Comparison of ENCODE assay signal across 19 cellular contexts in the genomic region with DNA sequence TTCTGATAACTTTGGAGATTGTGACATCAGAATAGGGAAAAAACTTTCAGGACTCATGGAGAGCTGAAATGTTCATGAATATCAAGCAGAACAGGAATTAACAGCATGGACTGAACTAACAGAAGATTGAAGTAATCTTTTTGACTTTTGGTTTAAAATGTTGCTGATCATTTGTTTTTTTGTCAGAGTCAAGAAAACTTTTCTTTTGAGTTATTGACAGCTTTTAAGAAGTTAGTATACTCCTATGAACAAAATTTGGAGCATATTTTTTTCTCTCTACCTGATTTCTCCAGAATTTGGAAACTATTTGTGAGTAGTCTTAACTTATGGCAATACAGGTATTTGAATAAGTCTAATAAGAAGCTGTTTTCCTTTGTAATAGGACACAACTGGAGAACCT.
DNase-seq lines count a peak whose midpoint lies in the region; ATAC-seq and TF ChIP-seq lines count a peak whose summit lies in the region.
"Had no signal": no experiment of that assay in that cellular context is flagged by ENCODE, and none has a peak within 500 bp of the region (broad histone marks: within the 10 kb centered on the region; RNA-seq: fewer than 3 reads in every experiment).

No MANE protein-coding gene starts in this region.

- TF ChIP-seq CTCF in endodermal cell (conservative IDR thresholded peaks at IDR 0.05) (no peak), GM13976 (IDR thresholded peaks at IDR 0.05; ENCODE audit: borderline replicate concordance, control extremely low read depth, extremely low read depth, insufficient read depth, missing control alignments) (no peak)

- no peaks in the 10 kb centered on the region for H3K36me3 ChIP-seq in endodermal cell (ENCODE audit: control insufficient read depth, insufficient read depth, low read length)

- DNase-seq in DMS53 (lab: John Stamatoyannopoulos, UW): peak; percentile 6
- no peak for DNase-seq in DMS53 treated with DMSO at 0.1 percent for 48 hours (lab: John Stamatoyannopoulos, UW; ENCODE audit: unreplicated experiment)
- peak; percentile 6 for DNase-seq in LHCN-M2 (ENCODE audit: low read depth)
- no peak for DNase-seq in endodermal cell
- DNase-seq in GM13976 (ENCODE audit: low spot score): no peak
- no peak for DNase-seq in KBM-7
- DNase-seq: AML-193; Caco-2; Calu3; CD4-positive, alpha-beta T cell; CD8-positive, alpha-beta T cell; DMS79 treated with DMSO at 0.1 percent for 48 hours; GF-D8 had no signal

- H3K27me3 Mint-ChIP-seq in endodermal cell (ENCODE audit: insufficient read depth): no peaks in the 10 kb centered on the region

- in situ Hi-C loops in GM13976 (cut with MboI; ENCODE audit: low sequenced_read_pairs, unreplicated experiment): no loop called here
- in situ Hi-C loops in KBM-7 (cut with MboI; ENCODE audit: low pct_unique_long_range_greater_than_20kb, low sequenced_read_pairs): no loop called here

- H3K4me3 Mint-ChIP-seq in endodermal cell: no peak overlapping the region
- H3K4me3 Mint-ChIP-seq: B cell; CD4-positive, alpha-beta T cell; CD8-positive, alpha-beta T cell had no signal

- peaks cover 56% of the 10 kb centered on the region for H3K9me3 ChIP-seq in endodermal cell (ENCODE audit: control insufficient read depth, low read length)
- H3K9me3 ChIP-seq: A549, Caco-2 had no signal

- no peak overlapping the region for H3K9ac ChIP-seq in endodermal cell (ENCODE audit: extremely low read depth, low read length, poor library complexity, severe bottlenecking)
- H3K9ac ChIP-seq: BLaER1 treated with 17β-estradiol and CSF1 and Interleukin-3, amounts not matched to agents 10 nM and 100 nM had no signal

- H3K9me3 Mint-ChIP-seq in endodermal cell: peaks cover 59% of the 10 kb centered on the region

- H3K27ac ChIP-seq in endodermal cell (ENCODE audit: low read depth, low read length): no peak overlapping the region
- H3K27ac ChIP-seq: 22Rv1; A549; BLaER1 treated with 17β-estradiol and CSF1 and Interleukin-3, amounts not matched to agents 10 nM and 100 nM; C4-2B had no signal

- peaks cover 8% of the 10 kb centered on the region for H3K36me3 Mint-ChIP-seq in endodermal cell (ENCODE audit: low read depth)
- H3K36me3 Mint-ChIP-seq: CD8-positive, alpha-beta T cell had no signal

- H3K27ac Mint-ChIP-seq in endodermal cell: no peak overlapping the region
- H3K27ac Mint-ChIP-seq: B cell; CD4-positive, alpha-beta T cell; CD8-positive, alpha-beta T cell had no signal

- ATAC-seq in GM21529 (IDR thresholded peaks at IDR 0.05; ENCODE audit: unreplicated experiment): no peak
- ATAC-seq: A549; CD8-positive, alpha-beta T cell had no signal

- no peaks in the 10 kb centered on the region for H3K4me1 ChIP-seq in endodermal cell (ENCODE audit: control insufficient read depth, insufficient read depth, low read length)
- H3K4me1 ChIP-seq: A549; BLaER1 treated with 17β-estradiol and CSF1 and Interleukin-3, amounts not matched to agents 10 nM and 100 nM; Caco-2 had no signal

- no peaks in the 10 kb centered on the region for H3K27me3 ChIP-seq in endodermal cell (ENCODE audit: control insufficient read depth, insufficient read depth, low read length, poor library complexity, severe bottlenecking)
- H3K27me3 ChIP-seq: BLaER1 treated with 17β-estradiol and CSF1 and Interleukin-3, amounts not matched to agents 10 nM and 100 nM had no signal

- peaks cover 3% of the 10 kb centered on the region for H3K4me1 Mint-ChIP-seq in endodermal cell
- H3K4me1 Mint-ChIP-seq: B cell had no signal

- H3K4me3 ChIP-seq in endodermal cell (ENCODE audit: low read length): peak overlapping the region; percentile 71
- H3K4me3 ChIP-seq: A549; BLaER1 treated with 17β-estradiol and CSF1 and Interleukin-3, amounts not matched to agents 10 nM and 100 nM had no signal

Comparison
In these comparisons a context has a peak if more than half of its experiments do, and no peak if none do; other contexts are left out.
1. DNase-seq: peak in DMS53 (single experiment) and LHCN-M2 (single experiment); none in DMS53 treated with DMSO at 0.1 percent for 48 hours (single experiment), endodermal cell (single experiment), GM13976 (single experiment) and KBM-7 (single experiment).